1 cellular context compared by ENCODE assay signal in the genomic region with DNA sequence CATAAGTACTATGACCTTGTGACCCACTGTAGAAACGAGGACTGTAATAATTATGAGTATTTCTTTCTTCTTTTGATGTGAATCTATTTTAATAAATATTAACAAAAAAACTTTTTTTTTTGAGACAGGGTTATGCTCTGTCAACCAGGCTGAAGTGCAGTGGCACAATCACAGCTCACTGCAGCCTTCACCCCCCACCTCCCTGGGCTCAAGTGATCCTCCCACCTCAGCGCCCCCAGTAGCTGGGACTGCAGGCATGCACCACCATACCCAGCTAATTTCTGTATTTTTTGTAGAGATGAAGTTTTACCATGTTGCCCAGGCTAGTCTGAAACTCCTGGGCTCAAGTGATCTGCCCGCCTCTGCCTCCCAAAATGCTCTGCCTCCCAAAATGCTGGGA.
TF ChIP-seq lines count a peak whose summit lies in the region.

No MANE protein-coding gene starts in this region.

TF ChIP-seq in SK-N-SH treated with all-trans-retinoic acid at 6 μM for 48 hours, 23 proteins besides CTCF, POLR2A, EP300 and RAD21 (continued from another document):
- TF ChIP-seq CSRNP3 (CRISPR knock-in tag; IDR thresholded peaks at IDR 0.05) (no peak), PATZ1 (CRISPR knock-in tag; IDR thresholded peaks at IDR 0.05; ENCODE audit: borderline replicate concordance) (no peak), OSR1 (CRISPR knock-in tag; IDR thresholded peaks at IDR 0.05) (no peak), GLIS3 (CRISPR knock-in tag; IDR thresholded peaks at IDR 0.05) (no peak), ZNF8 (CRISPR knock-in tag; IDR thresholded peaks at IDR 0.05) (no peak)
